ENCODE assay signal across 21 cellular contexts in genomic region chr17:49597928-49598655, GRCh38. TPM values are rescaled to one million over a fixed set of nuclear protein-coding genes. Genes with fewer than 3 reads are reported as not detected.
DNase-seq lines count a peak whose midpoint lies in the region; ATAC-seq lines count a peak whose summit lies in the region.
"Had no signal": no experiment of that assay in that cellular context is flagged by ENCODE, and none has a peak within 500 bp of the region (broad histone marks: within the 10 kb centered on the region; RNA-seq: fewer than 3 reads in every experiment).

No MANE protein-coding gene starts in this region.

- no peaks in the 10 kb centered on the region for H3K27me3 ChIP-seq in subcutaneous abdominal adipose tissue (ENCODE audit: control insufficient read depth in 5 of 5, insufficient read depth in 4 of 5, low read length in 5 of 5)
- H3K27me3 ChIP-seq: vagina had no signal

- no peak overlapping the region for H3K9ac ChIP-seq in subcutaneous abdominal adipose tissue (ENCODE audit: low read length in 5 of 5)

- H3K27me3 Mint-ChIP-seq in activated naive CD8-positive, alpha-beta T cell treated with anti-CD3 and anti-CD28 coated beads, Interleukin-2, amount 50 U/mL, for 24 hours = no peaks in the 10 kb centered on the region
- no peaks in the 10 kb centered on the region for H3K27me3 Mint-ChIP-seq in activated naive CD8-positive, alpha-beta T cell treated with anti-CD3 and anti-CD28 coated beads for 36 hours
- H3K27me3 Mint-ChIP-seq: memory B cell; stimulated activated naive CD8-positive, alpha-beta T cell treated with anti-CD3 and anti-CD28 coated beads, Interleukin-15, amount 100 ng/mL, for 72 hours; T-helper 17 cell had no signal

- H3K36me3 Mint-ChIP-seq in activated naive CD8-positive, alpha-beta T cell treated with anti-CD3 and anti-CD28 coated beads, Interleukin-2, amount 50 U/mL, for 24 hours (ENCODE audit: low read depth) = peaks cover 31% of the 10 kb centered on the region
- peaks cover 14% of the 10 kb centered on the region for H3K36me3 Mint-ChIP-seq in activated naive CD8-positive, alpha-beta T cell treated with anti-CD3 and anti-CD28 coated beads for 36 hours

- no peak for DNase-seq in activated naive CD8-positive, alpha-beta T cell treated with anti-CD3 and anti-CD28 coated beads, Interleukin-2, amount 50 U/mL, for 24 hours
- DNase-seq in activated naive CD8-positive, alpha-beta T cell treated with anti-CD3 and anti-CD28 coated beads for 36 hours = no peak
- DNase-seq in inferior parietal cortex (ENCODE audit: extremely low spot score) (peak; percentile 47), retina (no peak), foreskin melanocyte (no peak)
- DNase-seq: activated CD4-positive, alpha-beta T cell treated with anti-CD3 and anti-CD28 coated beads, Interleukin-2, amount 50 U/mL, for 4 hours; activated naive CD4-positive, alpha-beta T cell; natural killer cell; NCI-H1436 treated with DMSO at 0.1 percent for 48 hours; NCI-H226; PC-3; small intestine; stimulated activated CD4-positive, alpha-beta T cell treated with anti-CD3 and anti-CD28 coated beads, Interleukin-2, amount 100 ng/mL, for 48 hours; stimulated activated naive CD8-positive, alpha-beta T cell treated with anti-CD3 and anti-CD28 coated beads, Interleukin-15, amount 100 ng/mL, for 72 hours; T-helper 17 cell had no signal

- peak overlapping the region; percentile 20 for H3K27ac ChIP-seq in cingulate gyrus (ENCODE audit: low read depth, low read length)
- peak overlapping the region; percentile 46 for H3K27ac ChIP-seq in subcutaneous abdominal adipose tissue (ENCODE audit: low read depth, low read length)
- H3K27ac ChIP-seq: epithelial cell of prostate, vagina had no signal

- no peaks in the 10 kb centered on the region for H3K4me1 Mint-ChIP-seq in activated naive CD8-positive, alpha-beta T cell treated with anti-CD3 and anti-CD28 coated beads, Interleukin-2, amount 50 U/mL, for 24 hours
- H3K4me1 Mint-ChIP-seq in activated naive CD8-positive, alpha-beta T cell treated with anti-CD3 and anti-CD28 coated beads for 36 hours = no peaks in the 10 kb centered on the region
- H3K4me1 Mint-ChIP-seq: memory B cell, natural killer cell had no signal

- no peak overlapping the region for H3K4me3 Mint-ChIP-seq in activated naive CD8-positive, alpha-beta T cell treated with anti-CD3 and anti-CD28 coated beads, Interleukin-2, amount 50 U/mL, for 24 hours
- H3K4me3 Mint-ChIP-seq in activated naive CD8-positive, alpha-beta T cell treated with anti-CD3 and anti-CD28 coated beads for 36 hours = no peak overlapping the region
- H3K4me3 Mint-ChIP-seq: memory B cell; natural killer cell; stimulated activated naive CD8-positive, alpha-beta T cell treated with anti-CD3 and anti-CD28 coated beads, Interleukin-15, amount 100 ng/mL, for 72 hours; T-helper 17 cell had no signal

- H3K36me3 ChIP-seq in subcutaneous abdominal adipose tissue (ENCODE audit: control insufficient read depth in 5 of 5, insufficient read depth in 5 of 5, low read length in 5 of 5) = peaks cover 15 to 52% (median 34%) of the 10 kb centered on the region in 5 donors

- ATAC-seq in activated naive CD8-positive, alpha-beta T cell treated with anti-CD3 and anti-CD28 coated beads, Interleukin-2, amount 50 U/mL, for 24 hours = no peak
- ATAC-seq in HG03039 (IDR thresholded peaks at IDR 0.05; ENCODE audit: unreplicated experiment) = no peak
- ATAC-seq: natural killer cell; PC-3; stimulated activated naive CD8-positive, alpha-beta T cell treated with anti-CD3 and anti-CD28 coated beads, Interleukin-15, amount 100 ng/mL, for 72 hours; T-helper 17 cell had no signal

- peaks cover 8 to 33% (median 28%) of the 10 kb centered on the region in 5 donors for H3K4me1 ChIP-seq in subcutaneous abdominal adipose tissue (ENCODE audit: control insufficient read depth in 5 of 5, insufficient read depth in 5 of 5, low read length in 5 of 5)

- no peaks in the 10 kb centered on the region for H3K9me3 Mint-ChIP-seq in activated naive CD8-positive, alpha-beta T cell treated with anti-CD3 and anti-CD28 coated beads, Interleukin-2, amount 50 U/mL, for 24 hours
- H3K9me3 Mint-ChIP-seq in activated naive CD8-positive, alpha-beta T cell treated with anti-CD3 and anti-CD28 coated beads for 36 hours = no peaks in the 10 kb centered on the region
- H3K9me3 Mint-ChIP-seq: memory B cell; natural killer cell; stimulated activated naive CD8-positive, alpha-beta T cell treated with anti-CD3 and anti-CD28 coated beads, Interleukin-15, amount 100 ng/mL, for 72 hours had no signal

- no peak overlapping the region for H3K4me3 ChIP-seq in subcutaneous abdominal adipose tissue (ENCODE audit: low read depth in 1 of 5, low read length in 5 of 5)
- H3K4me3 ChIP-seq: vagina had no signal

- H3K9me3 ChIP-seq in subcutaneous abdominal adipose tissue (ENCODE audit: control insufficient read depth in 5 of 5, low read length in 5 of 5) = no peaks in the 10 kb centered on the region
- H3K9me3 ChIP-seq: vagina had no signal

- peak overlapping the region; percentile 38 for H3K27ac Mint-ChIP-seq in activated naive CD8-positive, alpha-beta T cell treated with anti-CD3 and anti-CD28 coated beads, Interleukin-2, amount 50 U/mL, for 24 hours
- no peak overlapping the region for H3K27ac Mint-ChIP-seq in activated naive CD8-positive, alpha-beta T cell treated with anti-CD3 and anti-CD28 coated beads for 36 hours
- H3K27ac Mint-ChIP-seq: memory B cell; natural killer cell; stimulated activated naive CD8-positive, alpha-beta T cell treated with anti-CD3 and anti-CD28 coated beads, Interleukin-15, amount 100 ng/mL, for 72 hours; T-helper 17 cell had no signal

RNA-seq across cellular contexts. Expression of gene NXPH3, which starts 22.4 kb away (rescaled TPM):
- total RNA-seq in activated naive CD8-positive, alpha-beta T cell treated with anti-CD3 and anti-CD28 coated beads for 36 hours = under 1 TPM; 0.10 to 0.18 TPM
- total RNA-seq: natural killer cell, T-helper 17 cell had no signal
